ENCODE assay signal across 24 cellular contexts in the genomic region with DNA sequence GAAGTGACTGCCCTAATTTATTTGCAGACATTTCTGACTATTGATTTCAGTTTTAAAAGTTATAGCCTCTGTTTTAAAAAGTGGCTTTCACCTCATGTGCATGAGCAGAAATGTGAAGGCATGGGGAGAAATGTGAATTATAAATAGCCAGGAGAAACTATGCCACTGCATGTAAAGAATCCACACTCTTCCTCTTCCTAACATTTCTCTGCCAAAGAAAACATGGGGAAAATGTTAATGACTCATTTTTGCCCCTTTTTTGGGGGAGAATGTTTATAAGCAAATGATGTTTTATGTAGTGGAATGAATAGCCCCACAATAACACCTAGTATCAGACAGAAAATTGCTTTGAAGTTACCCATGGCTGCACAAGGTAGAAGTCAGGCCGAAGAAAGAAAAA.
DNase-seq lines count a peak whose midpoint lies in the region; ATAC-seq and TF ChIP-seq lines count a peak whose summit lies in the region.
"Had no signal": no experiment of that assay in that cellular context is flagged by ENCODE, and none has a peak within 500 bp of the region (broad histone marks: within the 10 kb centered on the region; RNA-seq: fewer than 3 reads in every experiment).

No MANE protein-coding gene starts in this region.

- dilution Hi-C loops in IMR-90 (cut with HindIII; ENCODE audit: low sequenced_read_pairs, unreplicated experiment) = no loop called here

- no peak overlapping the region for H3K56ac ChIP-seq in IMR-90 (ENCODE audit: extremely low read depth, insufficient read depth, low read length)

- no peak for TF ChIP-seq RAD21 in IMR-90 (IDR thresholded peaks at IDR 0.05; ENCODE audit: low read length)

- DNase-seq in IMR-90 (no peak), chondrocyte (ENCODE audit: low spot score) (no peak), mesenchymal stem cell (no peak), transverse colon (no peak), T-helper 2 cell (no peak)
- DNase-seq: activated naive CD4-positive, alpha-beta T cell treated with anti-CD3 and anti-CD28 coated beads for 36 hours; activated T-cell treated with anti-CD3 and anti-CD28 coated beads, Interleukin-2, amount 50 U/mL, for 24 hours; anterior cingulate cortex; CD8-positive, alpha-beta T cell; effector memory CD4-positive, alpha-beta T cell; heart left ventricle; immature natural killer cell; NCI-H1092; NCI-H2029 treated with DMSO at 0.1 percent for 48 hours; NCI-H345; occipital lobe; OCI-M1; right cardiac atrium; T1000; testis had no signal

- H3K4me3 ChIP-seq in IMR-90 (ENCODE audit: insufficient read depth, low read depth, low read length) = no peak overlapping the region
- no peak overlapping the region for H3K4me3 ChIP-seq in mesenchymal stem cell (ENCODE audit: insufficient read depth in 1 of 2, low read depth in 1 of 2, low read length in 2 of 2)
- no peak overlapping the region for H3K4me3 ChIP-seq in transverse colon
- H3K4me3 ChIP-seq: heart left ventricle, testis had no signal

- H2AFZ ChIP-seq in IMR-90 (replicated peaks; ENCODE audit: low read length, poor library complexity) (no peak overlapping the region), mesenchymal stem cell (ENCODE audit: low read depth, low read length) (no peak overlapping the region)

- no peaks in the 10 kb centered on the region for H3K9me3 ChIP-seq in IMR-90 (ENCODE audit: control insufficient read depth, insufficient read depth, low read length)
- H3K9me3 ChIP-seq in mesenchymal stem cell (ENCODE audit: control insufficient read depth, low read length) = no peaks in the 10 kb centered on the region
- no peaks in the 10 kb centered on the region for H3K9me3 ChIP-seq in transverse colon
- H3K9me3 ChIP-seq: heart left ventricle, testis had no signal

- no peaks in the 10 kb centered on the region for H3K9me3 Mint-ChIP-seq in chondrocyte (ENCODE audit: low read depth)
- H3K9me3 Mint-ChIP-seq: activated naive CD4-positive, alpha-beta T cell treated with anti-CD3 and anti-CD28 coated beads for 36 hours; activated T-cell treated with anti-CD3 and anti-CD28 coated beads, Interleukin-2, amount 50 U/mL, for 24 hours; CD8-positive, alpha-beta T cell; stimulated activated effector memory CD8-positive, alpha-beta T cell treated with anti-CD3 and anti-CD28 coated beads, Interleukin-12 subunit alpha, Interleukin-12 subunit beta, amount 100 ng/mL, for 72 hours had no signal

- no peak for TF ChIP-seq EP300 in transverse colon (IDR thresholded peaks at IDR 0.05; ENCODE audit: low read depth)

- POLR2A ChIA-PET in IMR-90 (lab: Charles Lee; ENCODE audit: unreplicated experiment) = no interaction called here

- H3K4me2 ChIP-seq in IMR-90 (ENCODE audit: low read depth, low read length) (peak overlapping the region; percentile 2; the same call in 1 of the 2 replicates), mesenchymal stem cell (ENCODE audit: low read length, poor library complexity, severe bottlenecking) (no peak overlapping the region)

- peaks cover 29% of the 10 kb centered on the region for H3K4me1 Mint-ChIP-seq in chondrocyte (ENCODE audit: low read depth)
- H3K4me1 Mint-ChIP-seq: immature natural killer cell; stimulated activated effector memory CD8-positive, alpha-beta T cell treated with anti-CD3 and anti-CD28 coated beads, Interleukin-12 subunit alpha, Interleukin-12 subunit beta, amount 100 ng/mL, for 72 hours had no signal

- H3K27ac ChIP-seq in IMR-90 (ENCODE audit: insufficient read depth, low read length) = no peak overlapping the region
- no peak overlapping the region for H3K27ac ChIP-seq in mesenchymal stem cell (ENCODE audit: low read length, poor library complexity, severe bottlenecking)
- peak overlapping the region; percentile 27 to 57 (median 44) for H3K27ac ChIP-seq in transverse colon
- H3K27ac ChIP-seq: testis had no signal

- H2BK12ac ChIP-seq in mesenchymal stem cell (ENCODE audit: low read length in 2 of 2) = no peak overlapping the region

- no peak overlapping the region for H4K5ac ChIP-seq in IMR-90 (ENCODE audit: low read depth, low read length)

- H3K4ac ChIP-seq in IMR-90 (ENCODE audit: low read depth, low read length) = no peak overlapping the region
- no peak overlapping the region for H3K4ac ChIP-seq in mesenchymal stem cell (ENCODE audit: low read depth in 1 of 2, low read length in 2 of 2)

- TF ChIP-seq CTCF in IMR-90 (conservative IDR thresholded peaks at IDR 0.05; ENCODE audit: low read depth, low read length) = no peak
- no peak for TF ChIP-seq CTCF in chondrocyte (IDR thresholded peaks at IDR 0.05)
- TF ChIP-seq CTCF in transverse colon (IDR thresholded peaks at IDR 0.05) = no peak

- in situ Hi-C loops in IMR-90 (cut with MboI; ENCODE audit: low sequenced_read_pairs) = no loop called here
- in situ Hi-C loops in transverse colon (cut with MboI; ENCODE audit: low pct_ligation_motif_present in 1 of 4, low pct_unique_long_range_greater_than_20kb in 1 of 4, low sequenced_read_pairs in 3 of 4) = no loop called here

- no peak overlapping the region for H3K4me3 Mint-ChIP-seq in chondrocyte (ENCODE audit: unreplicated experiment)
- H3K4me3 Mint-ChIP-seq: activated naive CD4-positive, alpha-beta T cell treated with anti-CD3 and anti-CD28 coated beads for 36 hours; activated T-cell treated with anti-CD3 and anti-CD28 coated beads, Interleukin-2, amount 50 U/mL, for 24 hours; CD8-positive, alpha-beta T cell; immature natural killer cell; stimulated activated effector memory CD8-positive, alpha-beta T cell treated with anti-CD3 and anti-CD28 coated beads, Interleukin-12 subunit alpha, Interleukin-12 subunit beta, amount 100 ng/mL, for 72 hours had no signal

- H3K36me3 Mint-ChIP-seq in chondrocyte (ENCODE audit: low read depth) = no peaks in the 10 kb centered on the region
- H3K36me3 Mint-ChIP-seq: CD8-positive, alpha-beta T cell; immature natural killer cell; stimulated activated effector memory CD8-positive, alpha-beta T cell treated with anti-CD3 and anti-CD28 coated beads, Interleukin-12 subunit alpha, Interleukin-12 subunit beta, amount 100 ng/mL, for 72 hours had no signal

- BruUV-seq in IMR-90 (replicated peaks; lab: Mats Ljungman, UMichigan) = no TSS peak

- H2BK15ac ChIP-seq in IMR-90 (ENCODE audit: low read depth, low read length) (no peak overlapping the region; the same call in 2 of the 3 replicates), mesenchymal stem cell (ENCODE audit: low read depth, poor library complexity, severe bottlenecking) (no peak overlapping the region)

- WGBS in IMR-90 (ENCODE audit: extremely low coverage in 2 of 2, insufficient read length in 1 of 2), 2 experiments = no CpG with 5 or more reads among the region's 1 CpG
- no CpG with 5 or more reads among the region's 1 CpG for WGBS in mesenchymal stem cell
- 60% methylated on average over 1 of the region's 1 CpG; no CpG with 5 or more reads in 1 of the 2 donors for WGBS in transverse colon (ENCODE audit: low coverage in 1 of 2), 2 donors

- H3K36me3 ChIP-seq in IMR-90 (ENCODE audit: control insufficient read depth, insufficient read depth, low read length) (no peaks in the 10 kb centered on the region), mesenchymal stem cell (ENCODE audit: control insufficient read depth in 1 of 2, insufficient read depth in 2 of 2, low read depth in 1 of 2, low read length in 2 of 2) (no peaks in the 10 kb centered on the region), transverse colon (no peaks in the 10 kb centered on the region)
- H3K36me3 ChIP-seq: heart left ventricle had no signal

- no peak overlapping the region for H2BK20ac ChIP-seq in IMR-90 (ENCODE audit: low read depth, low read length)

- H3K27me3 Mint-ChIP-seq in chondrocyte (ENCODE audit: low read depth) = no peaks in the 10 kb centered on the region

- H2BK120ac ChIP-seq in IMR-90 (ENCODE audit: low read depth, low read length) (peak overlapping the region; percentile 1; the same call in 1 of the 2 replicates), mesenchymal stem cell (ENCODE audit: low read depth, low read length) (no peak overlapping the region)

- H2AK5ac ChIP-seq in IMR-90 (ENCODE audit: low read depth, low read length) = no peak overlapping the region
- no peak overlapping the region for H2AK5ac ChIP-seq in mesenchymal stem cell (ENCODE audit: low read length, severe bottlenecking)

- H2AK9ac ChIP-seq in IMR-90 (replicated peaks; ENCODE audit: low read depth, low read length, poor library complexity) = no peak overlapping the region

- CTCF ChIA-PET in IMR-90 (lab: Yijun Ruan, JAX) = no interaction called here

- H3K4me1 ChIP-seq in IMR-90 (ENCODE audit: control insufficient read depth, insufficient read depth, low read length) = peaks cover 10% of the 10 kb centered on the region
- peaks cover 2% of the 10 kb centered on the region for H3K4me1 ChIP-seq in mesenchymal stem cell (ENCODE audit: control insufficient read depth, insufficient read depth, low read depth, low read length)
- H3K4me1 ChIP-seq in transverse colon = peaks cover 0 to 19% (median 6%) of the 10 kb centered on the region in 4 donors

- H2BK5ac ChIP-seq in IMR-90 (ENCODE audit: low read depth, low read length, poor library complexity, severe bottlenecking) (peak overlapping the region; percentile 38), mesenchymal stem cell (ENCODE audit: low read depth, low read length, poor library complexity, severe bottlenecking) (no peak overlapping the region)

- intact Hi-C loops in IMR-90 (cut with micrococcal nuclease) (no loop called here), transverse colon (cut with DNase I; ENCODE audit: low total_unique reads) (loop anchor here (1.0 kb wide), 1 partner anchor 17 kb away; no protein-coding TSS in a partner anchor)

- H3K79me1 ChIP-seq in IMR-90 (ENCODE audit: low read depth in 1 of 2, low read length in 2 of 2) (no peaks in the 10 kb centered on the region), mesenchymal stem cell (replicated peaks; ENCODE audit: low read length, poor library complexity, severe bottlenecking) (no peaks in the 10 kb centered on the region)

- H4K20me1 ChIP-seq in IMR-90 (ENCODE audit: insufficient read depth, low read length) = no peaks in the 10 kb centered on the region

- H3K27ac Mint-ChIP-seq in chondrocyte (ENCODE audit: unreplicated experiment) = peak overlapping the region; percentile 85
- H3K27ac Mint-ChIP-seq: activated naive CD4-positive, alpha-beta T cell treated with anti-CD3 and anti-CD28 coated beads for 36 hours; activated T-cell treated with anti-CD3 and anti-CD28 coated beads, Interleukin-2, amount 50 U/mL, for 24 hours; CD8-positive, alpha-beta T cell; immature natural killer cell; stimulated activated effector memory CD8-positive, alpha-beta T cell treated with anti-CD3 and anti-CD28 coated beads, Interleukin-12 subunit alpha, Interleukin-12 subunit beta, amount 100 ng/mL, for 72 hours had no signal

- H4K8ac ChIP-seq in IMR-90 (ENCODE audit: low read depth in 2 of 2, low read length in 2 of 2) (no peak overlapping the region), mesenchymal stem cell (ENCODE audit: low read length) (no peak overlapping the region)

- H3K9ac ChIP-seq in IMR-90 (ENCODE audit: low read depth, low read length) (no peak overlapping the region), mesenchymal stem cell (ENCODE audit: low read length) (peak overlapping the region; percentile 78)

- H3K18ac ChIP-seq in IMR-90 (ENCODE audit: low read depth, low read length) = 0 out of 2 replicates have a peak overlapping the region, but pooled peaks have one; percentile 12
- no peak overlapping the region for H3K18ac ChIP-seq in mesenchymal stem cell (ENCODE audit: low read depth in 1 of 2, low read length in 2 of 2)

- H3K14ac ChIP-seq in IMR-90 (replicated peaks; ENCODE audit: low read depth, low read length) (no peak overlapping the region), mesenchymal stem cell (ENCODE audit: low read length in 2 of 2) (no peak overlapping the region)

- no peak overlapping the region for H4K91ac ChIP-seq in IMR-90 (ENCODE audit: insufficient read depth, low read depth, low read length)
- no peak overlapping the region for H4K91ac ChIP-seq in mesenchymal stem cell (ENCODE audit: low read length)

- H3K23ac ChIP-seq in IMR-90 (ENCODE audit: low read depth, low read length) (no peak overlapping the region), mesenchymal stem cell (ENCODE audit: low read length in 2 of 2) (no peak overlapping the region)

- TF ChIP-seq POLR2A in IMR-90 (IDR thresholded peaks at IDR 0.05; ENCODE audit: low read depth, low read length) (no peak), transverse colon (IDR thresholded peaks at IDR 0.05) (no peak)

- peaks cover 2% of the 10 kb centered on the region; the same call in 1 of the 2 replicates for H3K9me1 ChIP-seq in IMR-90 (ENCODE audit: insufficient read depth, low read length)

- ATAC-seq in IMR-90 (ENCODE audit: low read depth) (no peak), HG02852 (IDR thresholded peaks at IDR 0.05; ENCODE audit: unreplicated experiment) (no peak), HG02798 (IDR thresholded peaks at IDR 0.05; ENCODE audit: poor library complexity, unreplicated experiment) (no peak)
- ATAC-seq: activated CD4-positive, CD25-positive, alpha-beta regulatory T cell treated with anti-CD3 and anti-CD28 coated beads, Interleukin-2, amount 50 U/mL, for 24 hours; CD8-positive, alpha-beta T cell; stimulated activated effector memory CD8-positive, alpha-beta T cell treated with anti-CD3 and anti-CD28 coated beads, Interleukin-12 subunit alpha, Interleukin-12 subunit beta, amount 100 ng/mL, for 72 hours had no signal

- H3K27me3 ChIP-seq in IMR-90 (ENCODE audit: control insufficient read depth, insufficient read depth, low read length) (no peaks in the 10 kb centered on the region), mesenchymal stem cell (ENCODE audit: control insufficient read depth in 1 of 2, insufficient read depth in 1 of 2, low read length in 2 of 2) (no peaks in the 10 kb centered on the region), transverse colon (no peaks in the 10 kb centered on the region)
- H3K27me3 ChIP-seq: heart left ventricle, testis had no signal

Comparison
In these comparisons a context has a peak if more than half of its experiments do, and no peak if none do; other contexts are left out.
1. H3K27ac ChIP-seq: peak in transverse colon (4 of 4); none in IMR-90 (single experiment) and mesenchymal stem cell (single experiment).